Comparison of ENCODE assay signal across 10 cellular contexts in the genomic region with DNA sequence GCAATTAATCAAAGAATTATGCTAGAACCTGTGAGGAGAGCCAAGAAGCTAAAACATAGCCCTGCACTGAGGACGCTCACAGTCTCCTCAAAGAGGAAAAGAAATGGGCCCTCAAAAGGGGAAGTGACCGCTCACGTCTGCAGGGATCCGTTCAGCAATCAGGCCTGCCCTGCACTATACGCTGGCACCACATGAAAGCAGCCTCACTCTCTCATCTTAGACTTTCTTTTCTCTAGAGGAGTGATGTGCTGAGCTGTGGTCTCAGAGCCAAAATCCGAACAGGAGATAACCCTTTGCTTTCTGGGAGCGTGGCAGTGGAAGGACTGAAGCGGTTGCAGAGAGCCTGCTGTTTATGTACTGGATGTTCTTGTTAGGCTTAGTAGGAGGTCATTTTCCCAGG. TPM values are rescaled to one million over a fixed set of nuclear protein-coding genes. Genes with fewer than 3 reads are reported as not detected.
DNase-seq lines count a peak whose midpoint lies in the region; ATAC-seq and TF ChIP-seq lines count a peak whose summit lies in the region.
"Had no signal": no experiment of that assay in that cellular context is flagged by ENCODE, and none has a peak within 500 bp of the region (broad histone marks: within the 10 kb centered on the region; RNA-seq: fewer than 3 reads in every experiment).

No MANE protein-coding gene starts in this region.

- TF ChIP-seq POLR2A in GM18505 (IDR thresholded peaks at IDR 0.05; ENCODE audit: borderline replicate concordance, extremely low read depth, insufficient read depth, insufficient read length), result no peak

- DNase-seq in SKM-1 (lab: John Stamatoyannopoulos, UW; ENCODE audit: unreplicated experiment) (peak; percentile 60), lower lobe of right lung (peak; percentile 62), globus pallidus (ENCODE audit: low spot score) (no peak), LoVo (ENCODE audit: low spot score) (no peak), SHP77 (lab: John Stamatoyannopoulos, UW) (no peak), NCI-H146 (lab: John Stamatoyannopoulos, UW) (no peak)
- DNase-seq: left cardiac atrium had no signal

- TF ChIP-seq CTCF in lower lobe of right lung (IDR thresholded peaks at IDR 0.05), result no peak

- peaks cover 61% of the 10 kb centered on the region for H3K4me1 ChIP-seq in lower lobe of right lung

- intact Hi-C loops in lower lobe of right lung (cut with DNase I), result no loop called here

- ATAC-seq in GM18505 (IDR thresholded peaks at IDR 0.05; ENCODE audit: unreplicated experiment) (peak; percentile 54), HG02852 (IDR thresholded peaks at IDR 0.05; ENCODE audit: unreplicated experiment) (peak; percentile 30), lower lobe of right lung (peak; percentile 67 to 73)

- no peaks in the 10 kb centered on the region for H3K27me3 ChIP-seq in lower lobe of right lung (ENCODE audit: low read depth)
- H3K27me3 ChIP-seq: cardiac muscle cell had no signal

- no peak overlapping the region for H3K4me3 ChIP-seq in lower lobe of right lung
- H3K4me3 ChIP-seq: cardiac muscle cell had no signal

- H3K9me3 ChIP-seq in lower lobe of right lung, result no peaks in the 10 kb centered on the region

- peak overlapping the region; percentile 34 for H3K27ac ChIP-seq in lower lobe of right lung
- H3K27ac ChIP-seq: cardiac muscle cell had no signal

- no peaks in the 10 kb centered on the region for H3K36me3 ChIP-seq in lower lobe of right lung
- H3K36me3 ChIP-seq: cardiac muscle cell had no signal

RNA-seq across cellular contexts. Expression of gene IL2RA, which starts 6.3 kb away (rescaled TPM):
- total RNA-seq in lower lobe of right lung, result 2.9 TPM
- total RNA-seq: cardiac muscle cell had no signal

RNA-seq across cellular contexts. Expression of gene RBM17, which starts 20.4 kb away (rescaled TPM):
- 90.8 TPM for total RNA-seq in lower lobe of right lung

Comparison
In these comparisons a context has a peak if more than half of its experiments do, and no peak if none do; other contexts are left out.
1. DNase-seq: peak in SKM-1 (single experiment) and lower lobe of right lung (single experiment); none in globus pallidus (single experiment), LoVo (single experiment), SHP77 (0 of 2) and NCI-H146 (single experiment).
2. Peak in every context shown above with its lines, with median percentiles within 50 percentile points of each other: ATAC-seq.